In the genomic region with DNA sequence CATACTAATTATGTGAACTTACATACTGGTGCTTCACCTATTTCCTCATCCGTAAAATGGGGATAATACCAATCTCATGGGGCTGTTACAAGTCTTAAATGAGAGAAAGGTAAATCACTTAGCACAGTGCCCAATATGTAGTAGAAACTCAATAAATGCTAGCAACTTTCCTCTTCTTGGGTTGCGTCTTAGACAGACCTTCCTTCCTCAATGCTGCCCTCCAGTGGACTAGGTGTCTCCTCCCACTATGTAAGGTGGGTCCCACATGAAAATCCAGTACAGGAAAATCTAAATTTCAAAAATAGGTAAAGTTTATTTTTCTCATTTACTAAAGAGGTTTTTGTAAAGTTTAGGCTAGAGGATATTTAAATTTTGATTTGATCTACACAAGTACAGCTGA, we compare ENCODE assay signal across 8 cellular contexts. TPM values are rescaled to one million over a fixed set of nuclear protein-coding genes. Genes with fewer than 3 reads are reported as not detected.
DNase-seq lines count a peak whose midpoint lies in the region; ATAC-seq and TF ChIP-seq lines count a peak whose summit lies in the region.

No MANE protein-coding gene starts in this region.

- no peaks in the 10 kb centered on the region for H3K27me3 Mint-ChIP-seq in CD8-positive, alpha-beta T cell (ENCODE audit: low read depth)

- no peak overlapping the region for H3K4me2 ChIP-seq in smooth muscle cell

- WGBS in smooth muscle cell (ENCODE audit: low lambda C conversion rate) = 70% methylated on average over 2 of the region's 2 CpGs

- H4K20me1 ChIP-seq in smooth muscle cell (ENCODE audit: low read depth) = peaks cover 5% of the 10 kb centered on the region

- no peak overlapping the region for H2AFZ ChIP-seq in smooth muscle cell (ENCODE audit: low read depth)

- H3K4me1 ChIP-seq in CD8-positive, alpha-beta T cell (ENCODE audit: insufficient read depth, low read length) = no peaks in the 10 kb centered on the region
- H3K4me1 ChIP-seq in smooth muscle cell (ENCODE audit: low read depth) = no peaks in the 10 kb centered on the region

- H3F3A ChIP-seq in smooth muscle cell (ENCODE audit: low read depth) = no peaks in the 10 kb centered on the region

- no peaks in the 10 kb centered on the region for H3K9me3 Mint-ChIP-seq in CD8-positive, alpha-beta T cell

- H3K4me3 ChIP-seq in CD8-positive, alpha-beta T cell (ENCODE audit: low read depth, low read length) = no peak overlapping the region
- no peak overlapping the region for H3K4me3 ChIP-seq in smooth muscle cell

- H3K9me3 ChIP-seq in CD8-positive, alpha-beta T cell (ENCODE audit: low read length) = no peaks in the 10 kb centered on the region
- H3K9me3 ChIP-seq in smooth muscle cell (replicated peaks; ENCODE audit: low read depth) = peaks cover 4% of the 10 kb centered on the region

- no peak overlapping the region for H3K9ac ChIP-seq in smooth muscle cell (ENCODE audit: low read depth)

- CTCF ChIA-PET in CD8-positive, alpha-beta T cell (lab: Charles Lee) = interaction anchor here (0.6 to 5.4 kb wide), 29 partner anchors 8 to 218 kb away, joined by 3 to 44 read pairs (median 4); a partner anchor contains a TSS

- intact Hi-C loops in CD8-positive, alpha-beta T cell (cut with DNase I, micrococcal nuclease) = loop anchor here (1.0 to 5.0 kb wide), 8 partner anchors 41 to 218 kb away; a partner anchor contains a TSS

- POLR2A ChIA-PET in CD8-positive, alpha-beta T cell (lab: Charles Lee) = interaction anchor here (0.5 to 1.3 kb wide), 3 partner anchors 71 to 145 kb away, joined by 3 to 4 read pairs (median 4); no protein-coding TSS in a partner anchor

- H3K36me3 Mint-ChIP-seq in CD8-positive, alpha-beta T cell = peaks cover 4% of the 10 kb centered on the region

- no peak overlapping the region for H3K27ac ChIP-seq in CD8-positive, alpha-beta T cell (ENCODE audit: low read depth, low read length)
- H3K27ac ChIP-seq in smooth muscle cell (ENCODE audit: low read depth) = no peak overlapping the region

- no peak overlapping the region for H3K4me3 Mint-ChIP-seq in CD8-positive, alpha-beta T cell

- peak; percentile 4 to 67 (median 61) for DNase-seq in CD8-positive, alpha-beta T cell
- DNase-seq in NCI-H2107 (lab: John Stamatoyannopoulos, UW) (peak; percentile 16), fibroblast of gingiva (ENCODE audit: low read depth) (peak; percentile 4), smooth muscle cell (lab: John Stamatoyannopoulos, UW; ENCODE audit: unreplicated experiment) (no peak), hepatic stellate cell (ENCODE audit: low spot score) (no peak), putamen (ENCODE audit: low spot score) (no peak)
- DNase-seq in activated CD4-positive, alpha-beta T cell treated with anti-CD3 and anti-CD28 coated beads, Interleukin-2, amount 50 U/mL, for 48 hours = peak; percentile 24 to 45

- H3K27me3 ChIP-seq in CD8-positive, alpha-beta T cell (ENCODE audit: insufficient read depth, low read length) = no peaks in the 10 kb centered on the region
- no peaks in the 10 kb centered on the region for H3K27me3 ChIP-seq in smooth muscle cell (ENCODE audit: low read depth)

- no peaks in the 10 kb centered on the region for H3K36me3 ChIP-seq in CD8-positive, alpha-beta T cell (ENCODE audit: insufficient read depth, low read length)
- peaks cover 4% of the 10 kb centered on the region for H3K36me3 ChIP-seq in smooth muscle cell (ENCODE audit: low read depth)

- no peaks in the 10 kb centered on the region for H3K79me2 ChIP-seq in smooth muscle cell (ENCODE audit: low read depth)

- H3K27ac Mint-ChIP-seq in CD8-positive, alpha-beta T cell = no peak overlapping the region

- peak; percentile 78 for ATAC-seq in CD8-positive, alpha-beta T cell
- ATAC-seq in GM19043 (IDR thresholded peaks at IDR 0.05; ENCODE audit: low read depth, unreplicated experiment) = peak; percentile 64

- peaks cover 13% of the 10 kb centered on the region for H3K4me1 Mint-ChIP-seq in CD8-positive, alpha-beta T cell (ENCODE audit: low read depth)

- peak; percentile 49 for TF ChIP-seq CTCF in CD8-positive, alpha-beta T cell (IDR thresholded peaks at IDR 0.05)
- peak; percentile 40 for TF ChIP-seq CTCF in smooth muscle cell (IDR thresholded peaks at IDR 0.05; ENCODE audit: borderline replicate concordance, insufficient read depth, poor library complexity, severe bottlenecking)

RNA-seq across cellular contexts. Expression of a gene that starts 20.6 kb away (rescaled TPM):
- total RNA-seq in CD8-positive, alpha-beta T cell = 1 to 10 TPM; 2.4 to 2.6 TPM
- total RNA-seq in smooth muscle cell = 34.1 and 45.7 TPM in 2 replicates
- polyA plus RNA-seq in smooth muscle cell = 44.3 and 47.0 TPM in 2 replicates

RNA-seq across cellular contexts. Expression of a gene that starts 43.4 kb away (rescaled TPM):
- total RNA-seq in CD8-positive, alpha-beta T cell = 10 to 100 TPM; 76.7 to 76.8 TPM
- total RNA-seq in smooth muscle cell = not detected in 2 replicates
- polyA plus RNA-seq in smooth muscle cell = not detected in 2 replicates

Comparison
In these comparisons a context has a peak if more than half of its experiments do, and no peak if none do; other contexts are left out.
1. DNase-seq: peak in CD8-positive, alpha-beta T cell (7 of 7), NCI-H2107 (single experiment), activated CD4-positive, alpha-beta T cell treated with anti-CD3 and anti-CD28 coated beads, Interleukin-2, amount 50 U/mL, for 48 hours (2 of 2) and fibroblast of gingiva (single experiment); none in smooth muscle cell (single experiment), hepatic stellate cell (single experiment) and putamen (single experiment).
2. RNA of a gene that starts 43.4 kb away (total RNA-seq): 76.7 to 76.8 TPM in CD8-positive, alpha-beta T cell; not detected in smooth muscle cell; every median in the first group is over 10 times any median in the second.